ENCODE assay signal across 9 cellular contexts in the genomic region with DNA sequence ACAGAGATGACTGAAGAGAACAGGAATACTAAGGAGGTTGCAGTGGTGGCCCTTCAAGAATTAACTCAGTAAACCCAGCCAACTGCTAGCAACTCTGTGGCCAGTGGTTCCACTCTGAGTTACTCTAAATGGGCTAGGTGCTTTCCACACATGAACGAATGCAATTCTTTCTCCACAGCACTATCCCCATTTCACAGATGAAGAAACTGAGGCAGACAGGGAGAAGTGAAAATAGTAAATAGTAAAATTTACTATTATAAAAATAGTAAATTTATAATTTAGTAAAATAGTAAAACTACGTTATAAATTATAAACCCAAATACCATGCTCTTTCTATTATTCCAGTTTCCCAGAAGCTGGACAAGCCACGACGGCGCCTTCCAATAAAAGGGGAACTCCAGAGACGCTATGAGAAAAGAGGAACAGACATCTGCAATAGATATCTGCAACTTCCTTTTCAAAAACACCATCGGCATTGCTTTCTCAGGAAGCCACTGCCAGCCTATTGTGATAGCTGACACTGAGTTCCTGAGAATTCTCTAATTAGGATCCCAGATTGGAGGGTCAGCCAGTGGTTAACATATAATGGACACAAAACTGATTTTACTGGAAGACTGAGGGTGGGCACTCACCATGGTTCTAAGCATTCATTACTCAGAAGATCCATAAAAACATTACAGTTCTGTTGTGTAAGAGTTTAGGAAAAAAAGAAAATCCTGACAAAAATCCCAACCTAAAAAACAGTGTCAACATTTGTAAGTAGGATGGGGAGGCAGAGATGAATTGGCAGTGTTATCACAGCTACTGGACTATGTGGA. TPM values are rescaled to one million over a fixed set of nuclear protein-coding genes. Genes with fewer than 3 reads are reported as not detected.
DNase-seq lines count a peak whose midpoint lies in the region; ATAC-seq and TF ChIP-seq lines count a peak whose summit lies in the region.
"Had no signal": no experiment of that assay in that cellular context is flagged by ENCODE, and none has a peak within 500 bp of the region (broad histone marks: within the 10 kb centered on the region; RNA-seq: fewer than 3 reads in every experiment).

No MANE protein-coding gene starts in this region.

- H3K27me3 Mint-ChIP-seq in activated CD4-positive, alpha-beta T cell treated with anti-CD3 and anti-CD28 coated beads, Interleukin-2, amount 10 ng/mL, durations not matched to agents 7 days and 5 days = no peaks in the 10 kb centered on the region
- no peaks in the 10 kb centered on the region for H3K27me3 Mint-ChIP-seq in T-cell
- H3K27me3 Mint-ChIP-seq in stimulated activated naive CD8-positive, alpha-beta T cell treated with anti-CD3 and anti-CD28 coated beads, Interleukin-15, amount 100 ng/mL, for 72 hours = no peaks in the 10 kb centered on the region

- peaks cover 83% of the 10 kb centered on the region for H3K4me1 Mint-ChIP-seq in activated CD4-positive, alpha-beta T cell treated with anti-CD3 and anti-CD28 coated beads, Interleukin-2, amount 10 ng/mL, durations not matched to agents 7 days and 5 days
- H3K4me1 Mint-ChIP-seq in T-cell = peaks cover 79 to 90% (median 87%) of the 10 kb centered on the region in 3 donors
- peaks cover 88% of the 10 kb centered on the region for H3K4me1 Mint-ChIP-seq in stimulated activated naive CD8-positive, alpha-beta T cell treated with anti-CD3 and anti-CD28 coated beads, Interleukin-15, amount 100 ng/mL, for 72 hours

- H3K27ac Mint-ChIP-seq in activated CD4-positive, alpha-beta T cell treated with anti-CD3 and anti-CD28 coated beads, Interleukin-2, amount 10 ng/mL, durations not matched to agents 7 days and 5 days = peak overlapping the region; percentile 70
- H3K27ac Mint-ChIP-seq in T-cell = peak overlapping the region; percentile 59 to 76
- H3K27ac Mint-ChIP-seq in stimulated activated naive CD8-positive, alpha-beta T cell treated with anti-CD3 and anti-CD28 coated beads, Interleukin-15, amount 100 ng/mL, for 72 hours = peak overlapping the region; percentile 91 to 97

- CTCF ChIA-PET in activated CD4-positive, alpha-beta T cell treated with anti-CD3 and anti-CD28 coated beads, Interleukin-2, amount 10 ng/mL, durations not matched to agents 7 days and 5 days (lab: Charles Lee) = interaction anchor here (0.7 to 1.4 kb wide), 5 partner anchors 10 to 57 kb away, joined by 3 to 6 read pairs (median 4); no protein-coding TSS in a partner anchor
- CTCF ChIA-PET in T-cell (lab: Charles Lee) = interaction anchor here (0.5 to 1.2 kb wide), 4 partner anchors 8 to 14 kb away, joined by 3 to 6 read pairs (median 3); no protein-coding TSS in a partner anchor

- H3K4me3 Mint-ChIP-seq in activated CD4-positive, alpha-beta T cell treated with anti-CD3 and anti-CD28 coated beads, Interleukin-2, amount 10 ng/mL, durations not matched to agents 7 days and 5 days = no peak overlapping the region
- H3K4me3 Mint-ChIP-seq in T-cell = peak overlapping the region in 1 of 3 donors; percentile 42
- peak overlapping the region; percentile 67 to 78 for H3K4me3 Mint-ChIP-seq in stimulated activated naive CD8-positive, alpha-beta T cell treated with anti-CD3 and anti-CD28 coated beads, Interleukin-15, amount 100 ng/mL, for 72 hours

- TF ChIP-seq POLR2A in sigmoid colon (IDR thresholded peaks at IDR 0.05) = no peak

- H3K4me3 ChIP-seq in left ventricle myocardium inferior (peak overlapping the region; percentile 6), sigmoid colon (no peak overlapping the region)

- TF ChIP-seq EP300 in sigmoid colon (IDR thresholded peaks at IDR 0.05) = no peak

- intact Hi-C loops in left ventricle myocardium inferior (cut with micrococcal nuclease) = no loop called here
- intact Hi-C loops in sigmoid colon (cut with DNase I) = no loop called here

- H3K36me3 Mint-ChIP-seq in activated CD4-positive, alpha-beta T cell treated with anti-CD3 and anti-CD28 coated beads, Interleukin-2, amount 10 ng/mL, durations not matched to agents 7 days and 5 days (ENCODE audit: low read depth) = peaks cover 56% of the 10 kb centered on the region
- peaks cover 10% of the 10 kb centered on the region for H3K36me3 Mint-ChIP-seq in T-cell

- TF ChIP-seq CTCF in left ventricle myocardium inferior (IDR thresholded peaks at IDR 0.05; ENCODE audit: borderline replicate concordance) (no peak), sigmoid colon (IDR thresholded peaks at IDR 0.05) (no peak)

- H3K36me3 ChIP-seq in left ventricle myocardium inferior = peaks cover 8% of the 10 kb centered on the region
- peaks cover 0 to 13% (median 3%) of the 10 kb centered on the region in 4 donors for H3K36me3 ChIP-seq in sigmoid colon

- 52 to 65% methylated on average over 7 of the region's 7 CpGs for WGBS in sigmoid colon, 2 donors

- no peaks in the 10 kb centered on the region for H3K9me3 Mint-ChIP-seq in activated CD4-positive, alpha-beta T cell treated with anti-CD3 and anti-CD28 coated beads, Interleukin-2, amount 10 ng/mL, durations not matched to agents 7 days and 5 days
- no peaks in the 10 kb centered on the region for H3K9me3 Mint-ChIP-seq in T-cell
- H3K9me3 Mint-ChIP-seq in stimulated activated naive CD8-positive, alpha-beta T cell treated with anti-CD3 and anti-CD28 coated beads, Interleukin-15, amount 100 ng/mL, for 72 hours = no peaks in the 10 kb centered on the region

- ATAC-seq in T-cell (replicated peaks in 1 of 4) (no peak), HG03342 (IDR thresholded peaks at IDR 0.05; ENCODE audit: unreplicated experiment) (no peak)
- peak; percentile 49 for ATAC-seq in stimulated activated naive CD8-positive, alpha-beta T cell treated with anti-CD3 and anti-CD28 coated beads, Interleukin-15, amount 100 ng/mL, for 72 hours

- H3K4me1 ChIP-seq in left ventricle myocardium inferior = peaks cover 98% of the 10 kb centered on the region
- H3K4me1 ChIP-seq in sigmoid colon = peaks cover 0 to 79% (median 48%) of the 10 kb centered on the region in 4 donors

- DNase-seq in activated CD4-positive, alpha-beta T cell treated with anti-CD3 and anti-CD28 coated beads, Interleukin-2, amount 10 ng/mL, durations not matched to agents 7 days and 5 days = no peak
- DNase-seq in activated CD4-positive, alpha-beta T cell treated with anti-CD3 and anti-CD28 coated beads, Interleukin-2, amount 50 U/mL, for 4 hours = no peak
- DNase-seq in T-cell = no peak
- no peak for DNase-seq in left ventricle myocardium inferior
- peak in 1 of 2 donors; percentile 36 for DNase-seq in stimulated activated naive CD8-positive, alpha-beta T cell treated with anti-CD3 and anti-CD28 coated beads, Interleukin-15, amount 100 ng/mL, for 72 hours
- DNase-seq in sigmoid colon = no peak
- no peak for DNase-seq in NCI-H748 (lab: John Stamatoyannopoulos, UW; ENCODE audit: unreplicated experiment)
- DNase-seq: activated CD8-positive, alpha-beta memory T cell treated with anti-CD3 and anti-CD28 coated beads for 24 hours had no signal

- H3K27me3 ChIP-seq in left ventricle myocardium inferior (ENCODE audit: low read depth) = no peaks in the 10 kb centered on the region
- no peaks in the 10 kb centered on the region for H3K27me3 ChIP-seq in sigmoid colon

- H3K27ac ChIP-seq in left ventricle myocardium inferior (replicated peaks) = peak overlapping the region; percentile 74
- H3K27ac ChIP-seq in sigmoid colon = peak overlapping the region in 2 of 4 donors; percentile 36 to 40

- H3K9me3 ChIP-seq in left ventricle myocardium inferior (replicated peaks) (no peaks in the 10 kb centered on the region), sigmoid colon (no peaks in the 10 kb centered on the region)

- POLR2A ChIA-PET in activated CD4-positive, alpha-beta T cell treated with anti-CD3 and anti-CD28 coated beads, Interleukin-2, amount 10 ng/mL, durations not matched to agents 7 days and 5 days (lab: Charles Lee) = no interaction called here
- POLR2A ChIA-PET in T-cell (lab: Charles Lee) = interaction anchor here in 1 of 2 donors (0.6 kb wide), 1 partner anchor 225 kb away, joined by 3 read pairs; no protein-coding TSS in a partner anchor

RNA-seq across cellular contexts. Expression of gene FKBP1A, which starts 16.2 kb away (rescaled TPM):
- 100 to 1,000 TPM; 207 to 238 TPM for total RNA-seq in activated CD4-positive, alpha-beta T cell treated with anti-CD3 and anti-CD28 coated beads, Interleukin-2, amount 10 ng/mL, durations not matched to agents 7 days and 5 days
- 10 to 100 TPM; 76.7 to 90.4 (median 79.9) TPM for total RNA-seq in T-cell
- 124 TPM for total RNA-seq in left ventricle myocardium inferior
- total RNA-seq in sigmoid colon = 100 to 1,000 TPM in 1 of 4 donors, 10 to 100 TPM in 3; 71.7 to 118 (median 85.3) TPM
- 100 to 1,000 TPM; 296 to 515 (median 374) TPM for polyA plus RNA-seq in sigmoid colon

RNA-seq across cellular contexts. Expression of gene SDCBP2, which starts 47.7 kb away (rescaled TPM):
- total RNA-seq in activated CD4-positive, alpha-beta T cell treated with anti-CD3 and anti-CD28 coated beads, Interleukin-2, amount 10 ng/mL, durations not matched to agents 7 days and 5 days = 1 to 10 TPM; 1.4 to 2.2 TPM
- total RNA-seq in T-cell (1 to 10 TPM; 1.1 to 2.4 (median 2.2) TPM), left ventricle myocardium inferior (2.2 TPM), sigmoid colon (1 to 10 TPM; 1.1 to 3.6 (median 1.9) TPM)
- polyA plus RNA-seq in sigmoid colon = 100 to 1,000 TPM; 229 to 724 (median 339) TPM
